Comparison of ENCODE assay signal across 8 cellular contexts in the genomic region with DNA sequence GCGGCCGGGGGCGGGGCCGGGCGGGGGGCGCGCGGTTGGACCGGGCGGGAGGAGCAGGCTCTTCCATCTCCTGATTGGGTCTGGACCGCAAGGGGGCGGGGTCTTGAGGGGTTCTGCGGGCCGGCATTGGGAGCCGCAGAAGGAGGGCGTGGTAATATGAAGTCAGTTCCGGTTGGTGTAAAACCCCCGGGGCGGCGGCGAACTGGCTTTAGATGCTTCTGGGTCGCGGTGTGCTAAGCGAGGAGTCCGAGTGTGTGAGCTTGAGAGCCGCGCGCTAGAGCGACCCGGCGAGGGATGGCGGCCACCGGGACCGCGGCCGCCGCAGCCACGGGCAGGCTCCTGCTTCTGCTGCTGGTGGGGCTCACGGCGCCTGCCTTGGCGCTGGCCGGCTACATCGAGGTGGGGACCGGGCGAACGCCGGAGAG. TPM values are rescaled to one million over a fixed set of nuclear protein-coding genes. Genes with fewer than 3 reads are reported as not detected.
DNase-seq lines count a peak whose midpoint lies in the region; ATAC-seq and TF ChIP-seq lines count a peak whose summit lies in the region.

A gene (plus strand): TSS at position 211 of the 425 bp plus-strand sequence. CDS start 84 bp downstream, at position 295.

- ATAC-seq in GM19395 (IDR thresholded peaks at IDR 0.05; ENCODE audit: unreplicated experiment) (peak; percentile 97), HG03558 (IDR thresholded peaks at IDR 0.05; ENCODE audit: extremely low read depth, unreplicated experiment) (peak; percentile 90), left lobe of liver (peak; percentile 80)

- H3K4me3 Mint-ChIP-seq in CD14-positive monocyte: peak within 1 kb of the TSS; percentile 92 to 99

- peaks cover 0 to 2% (median 0%) of the 10 kb centered on the region in 7 donors for H3K9me3 Mint-ChIP-seq in CD14-positive monocyte

- H3K36me3 Mint-ChIP-seq in CD14-positive monocyte: peaks cover 8 to 10% of the 10 kb centered on the region in 2 donors

- H3K4me1 Mint-ChIP-seq in CD14-positive monocyte: peaks cover 45% of the 10 kb centered on the region

- peak; percentile 99 for DNase-seq in CD14-positive monocyte (ENCODE audit: low spot score)
- peak; percentile 96 for DNase-seq in NCI-H748 (lab: John Stamatoyannopoulos, UW; ENCODE audit: unreplicated experiment)
- DNase-seq in activated CD4-positive, alpha-beta T cell treated with anti-CD3 and anti-CD28 coated beads, Interleukin-2, amount 50 U/mL, for 1 hour: peak; percentile 97
- peak; percentile 65 for DNase-seq in cortex of kidney (lab: John Stamatoyannopoulos, UW)
- peak; percentile 99 for DNase-seq in left lobe of liver (ENCODE audit: low spot score)
- DNase-seq in stimulated activated CD4-positive, alpha-beta T cell treated with anti-CD3 and anti-CD28 coated beads, Interleukin-2, amount 100 ng/mL, for 24 hours: peak; percentile 97 to 98

- no peaks in the 10 kb centered on the region for H3K27me3 Mint-ChIP-seq in CD14-positive monocyte (ENCODE audit: low read depth in 3 of 3)

- intact Hi-C loops in CD14-positive monocyte (cut with micrococcal nuclease): loop anchor here (1.0 to 10.0 kb wide), 5 partner anchors 19 to 145 kb away; a partner anchor contains a TSS

- no peak for TF ChIP-seq CTCF in CD14-positive monocyte (IDR thresholded peaks at IDR 0.05)

- H3K27ac Mint-ChIP-seq in CD14-positive monocyte: peak within 1 kb of the TSS; percentile 93 to 98 (median 97)

RNA-seq across cellular contexts. Expression of the gene that starts here (rescaled TPM):
- polyA plus RNA-seq in CD14-positive monocyte: 100 to 1,000 TPM; 486 to 591 TPM
- 214 TPM for total RNA-seq in left lobe of liver

Comparison
In these comparisons a context has a peak if more than half of its experiments do, and no peak if none do; other contexts are left out.
1. Peak in every context shown above with its lines: DNase-seq and ATAC-seq.